Comparison of ENCODE assay signal across 8 cellular contexts in the genomic region with DNA sequence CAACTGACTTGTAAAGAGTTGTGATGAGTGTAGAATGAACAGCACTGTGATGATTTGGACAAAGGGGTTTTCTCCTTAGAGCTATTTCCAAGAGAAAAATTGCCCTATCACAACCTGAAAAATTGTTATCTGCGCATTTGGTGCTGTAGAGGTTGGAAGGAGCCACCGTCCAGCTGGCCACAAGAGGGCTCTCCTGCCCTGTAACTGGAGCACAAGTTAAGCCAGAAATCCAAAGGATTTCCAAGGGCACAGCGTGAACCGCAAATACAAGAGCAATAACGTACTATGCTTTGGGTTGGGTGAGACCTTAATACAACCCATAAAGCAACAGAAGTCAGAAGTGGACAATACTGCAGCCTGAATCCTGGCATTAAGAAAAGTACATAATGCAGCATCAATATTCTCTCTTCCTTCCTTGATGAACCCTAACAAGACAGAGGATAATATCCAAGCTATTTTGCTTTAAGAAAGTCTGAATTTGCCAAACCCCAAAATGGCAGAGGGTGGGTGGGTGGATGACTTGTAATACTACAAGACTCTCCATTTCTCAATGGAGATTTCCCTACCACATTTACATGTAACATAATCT. TPM values are rescaled to one million over a fixed set of nuclear protein-coding genes. Genes with fewer than 3 reads are reported as not detected.
DNase-seq lines count a peak whose midpoint lies in the region; ATAC-seq, FAIRE-seq and TF ChIP-seq lines count a peak whose summit lies in the region.

No MANE protein-coding gene starts in this region.

- no peaks in the 10 kb centered on the region for H3K4me1 Mint-ChIP-seq in astrocyte (ENCODE audit: low read depth, unreplicated experiment)
- H3K4me1 Mint-ChIP-seq in T-helper 17 cell: peaks cover 3% of the 10 kb centered on the region

- H3K27ac ChIP-seq in HEK293 (ENCODE audit: extremely low read depth, low read depth, low read length) (no peak overlapping the region), astrocyte (ENCODE audit: low read depth, low read length) (no peak overlapping the region)

- no peaks in the 10 kb centered on the region for H3K36me3 Mint-ChIP-seq in astrocyte (ENCODE audit: low read depth, unreplicated experiment)
- H3K36me3 Mint-ChIP-seq in T-helper 17 cell (ENCODE audit: low read depth): no peaks in the 10 kb centered on the region

- H3K4me1 ChIP-seq in HEK293 (ENCODE audit: control insufficient read depth, insufficient read depth, low read length): no peaks in the 10 kb centered on the region
- H3K4me1 ChIP-seq in astrocyte (ENCODE audit: insufficient read depth, low read length): no peaks in the 10 kb centered on the region

- no peak overlapping the region for H3K27ac Mint-ChIP-seq in astrocyte (ENCODE audit: unreplicated experiment)
- H3K27ac Mint-ChIP-seq in T-helper 17 cell: no peak overlapping the region

- H3K9ac ChIP-seq in astrocyte (ENCODE audit: low read length): no peak overlapping the region

- H3K27me3 ChIP-seq in astrocyte (ENCODE audit: insufficient read depth, low read length): peaks cover 12% of the 10 kb centered on the region

- H3K9me3 Mint-ChIP-seq in astrocyte (ENCODE audit: unreplicated experiment): no peaks in the 10 kb centered on the region

- CTCF ChIA-PET in HEK293 (lab: Yijun Ruan, JAX): interaction anchor here (0.5 to 3.0 kb wide), 58 partner anchors 8 to 969 kb away, joined by 3 to 41 read pairs (median 4); no protein-coding TSS in a partner anchor

- POLR2A ChIA-PET in HEK293 (lab: Yijun Ruan, JAX): no interaction called here

- H3K4me2 ChIP-seq in astrocyte (ENCODE audit: low read length): no peak overlapping the region

- H4K20me1 ChIP-seq in astrocyte (ENCODE audit: insufficient read depth, low read length): no peaks in the 10 kb centered on the region

- H2AFZ ChIP-seq in astrocyte (ENCODE audit: low read depth, low read length): no peak overlapping the region

- FAIRE-seq in astrocyte (lab: Jason Lieb, UNC): peak; percentile 95

- ATAC-seq in T-helper 17 cell: no peak

- TF ChIP-seq CTCF in HEK293 (tag by site-specific recombination; IDR thresholded peaks at IDR 0.05) (peak; percentile 77), astrocyte (IDR thresholded peaks at IDR 0.05; ENCODE audit: insufficient read depth, low read depth, low read length) (peak; percentile 98)

- H3K36me3 ChIP-seq in HEK293 (ENCODE audit: control insufficient read depth in 2 of 2, insufficient read depth in 1 of 2, low read length in 2 of 2) (no peaks in the 10 kb centered on the region), astrocyte (ENCODE audit: insufficient read depth, low read length) (no peaks in the 10 kb centered on the region)

- H3K27me3 Mint-ChIP-seq in astrocyte (ENCODE audit: low read depth, unreplicated experiment): peaks cover 25% of the 10 kb centered on the region
- peaks cover 33% of the 10 kb centered on the region for H3K27me3 Mint-ChIP-seq in T-helper 17 cell

- H3K4me3 ChIP-seq in HEK293 (ENCODE audit: low read depth, low read length): no peak overlapping the region
- H3K4me3 ChIP-seq in astrocyte (ENCODE audit: insufficient read depth, low read depth, low read length): no peak overlapping the region

- no peaks in the 10 kb centered on the region for H3K79me2 ChIP-seq in astrocyte (ENCODE audit: insufficient read depth, low read length)

- DNase-seq in DMS53 (lab: John Stamatoyannopoulos, UW) (peak; percentile 86), NCI-H2227 treated with DMSO at 0.1 percent for 48 hours (lab: John Stamatoyannopoulos, UW) (peak; percentile 61), astrocyte (ENCODE audit: low read depth) (peak; percentile 56), hippocampal formation (lab: John Stamatoyannopoulos, UW) (peak; percentile 41 to 58), smooth muscle cell of the brain vasculature (ENCODE audit: low read depth, low spot score) (peak; percentile 37), T-helper 17 cell (no peak)
- DNase-seq in NK-92 treated with Interleukin-12 subunit alpha and Interleukin-12 subunit beta, amount 100 ng/mL, for 24 hours (lab: John Stamatoyannopoulos, UW): no peak

- H3K4me3 Mint-ChIP-seq in astrocyte (ENCODE audit: unreplicated experiment) (no peak overlapping the region), T-helper 17 cell (no peak overlapping the region)

- H3K9me3 ChIP-seq in HEK293 (ENCODE audit: control insufficient read depth, insufficient read depth, low read depth, low read length) (no peaks in the 10 kb centered on the region), astrocyte (ENCODE audit: insufficient read depth, low read depth, low read length) (peaks cover 2% of the 10 kb centered on the region), T-helper 17 cell (ENCODE audit: control insufficient read depth, low read length, poor library complexity, severe bottlenecking) (no peaks in the 10 kb centered on the region)

TF ChIP-seq in HEK293, 187 proteins besides CTCF, POLR2A, EP300 and RAD21:
- TF ChIP-seq ZNF202 (tag by site-specific recombination; IDR thresholded peaks at IDR 0.05; ENCODE audit: borderline replicate concordance) (no peak), BCL11A (tag by site-specific recombination; IDR thresholded peaks at IDR 0.05; ENCODE audit: low read depth) (no peak), ZSCAN30 (tag by site-specific recombination; IDR thresholded peaks at IDR 0.05) (peak; percentile 70; the same call in 1 of the 2 replicates), HOXD13 (CRISPR knock-in tag; IDR thresholded peaks at IDR 0.05; ENCODE audit: borderline replicate concordance) (no peak), EGR2 (tag by site-specific recombination; IDR thresholded peaks at IDR 0.05; ENCODE audit: low read depth) (no peak), ZFP37 (tag by site-specific recombination; IDR thresholded peaks at IDR 0.05) (peak; percentile 43; the same call in 1 of the 2 replicates), ZNF654 (tag by site-specific recombination; IDR thresholded peaks at IDR 0.05; ENCODE audit: low read depth) (peak; percentile 97), ZBTB48 (tag by site-specific recombination; IDR thresholded peaks at IDR 0.05) (peak; percentile 45; the same call in 1 of the 2 replicates), IKZF3 (tag by site-specific recombination; IDR thresholded peaks at IDR 0.05) (0 out of 2 replicates have a peak, but pooled peaks have one; percentile 30), ZNF658 (tag by site-specific recombination; IDR thresholded peaks at IDR 0.05) (no peak), KLF9 (tag by site-specific recombination; IDR thresholded peaks at IDR 0.05; ENCODE audit: low read depth) (no peak), ZXDB (tag by site-specific recombination; IDR thresholded peaks at IDR 0.05) (peak; percentile 23; the same call in 1 of the 2 replicates), ZNF660 (tag by site-specific recombination; IDR thresholded peaks at IDR 0.05) (peak; percentile 88), ZIC2 (tag by site-specific recombination; IDR thresholded peaks at IDR 0.05) (0 out of 2 replicates have a peak, but pooled peaks have one; percentile 11), ZNF843 (tag by site-specific recombination; IDR thresholded peaks at IDR 0.05) (no peak), ZNF2 (tag by site-specific recombination; IDR thresholded peaks at IDR 0.05) (peak; percentile 86), ZNF350 (tag by site-specific recombination; IDR thresholded peaks at IDR 0.05) (no peak), ZNF280D (tag by site-specific recombination; IDR thresholded peaks at IDR 0.05) (no peak), ZBTB1 (tag by site-specific recombination; IDR thresholded peaks at IDR 0.05) (no peak), ZBTB17 (tag by site-specific recombination; IDR thresholded peaks at IDR 0.05) (0 out of 2 replicates have a peak, but pooled peaks have one; percentile 25), ZNF157 (tag by site-specific recombination; IDR thresholded peaks at IDR 0.05) (no peak)
- TF ChIP-seq, protein P1, sequence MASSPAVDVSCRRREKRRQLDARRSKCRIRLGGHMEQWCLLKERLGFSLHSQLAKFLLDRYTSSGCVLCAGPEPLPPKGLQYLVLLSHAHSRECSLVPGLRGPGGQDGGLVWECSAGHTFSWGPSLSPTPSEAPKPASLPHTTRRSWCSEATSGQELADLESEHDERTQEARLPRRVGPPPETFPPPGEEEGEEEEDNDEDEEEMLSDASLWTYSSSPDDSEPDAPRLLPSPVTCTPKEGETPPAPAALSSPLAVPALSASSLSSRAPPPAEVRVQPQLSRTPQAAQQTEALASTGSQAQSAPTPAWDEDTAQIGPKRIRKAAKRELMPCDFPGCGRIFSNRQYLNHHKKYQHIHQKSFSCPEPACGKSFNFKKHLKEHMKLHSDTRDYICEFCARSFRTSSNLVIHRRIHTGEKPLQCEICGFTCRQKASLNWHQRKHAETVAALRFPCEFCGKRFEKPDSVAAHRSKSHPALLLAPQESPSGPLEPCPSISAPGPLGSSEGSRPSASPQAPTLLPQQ (tag by site-specific recombination; IDR thresholded peaks at IDR 0.05): peak; percentile 43; the same call in 1 of the 2 replicates

RNA-seq across cellular contexts. Expression of gene SMIM32, which starts 56.8 kb away (rescaled TPM):
- total RNA-seq in astrocyte: 0.30 and 0.34 TPM in 2 replicates
- not detected for total RNA-seq in T-helper 17 cell

Comparison
In these comparisons a context has a peak if more than half of its experiments do, and no peak if none do; other contexts are left out.
1. DNase-seq: peak in DMS53 (single experiment), NCI-H2227 treated with DMSO at 0.1 percent for 48 hours (single experiment), astrocyte (single experiment), hippocampal formation (2 of 2) and smooth muscle cell of the brain vasculature (single experiment); none in NK-92 treated with Interleukin-12 subunit alpha and Interleukin-12 subunit beta, amount 100 ng/mL, for 24 hours (single experiment) and T-helper 17 cell (0 of 3).